Comparison of ENCODE assay signal across 22 cellular contexts in the genomic region with DNA sequence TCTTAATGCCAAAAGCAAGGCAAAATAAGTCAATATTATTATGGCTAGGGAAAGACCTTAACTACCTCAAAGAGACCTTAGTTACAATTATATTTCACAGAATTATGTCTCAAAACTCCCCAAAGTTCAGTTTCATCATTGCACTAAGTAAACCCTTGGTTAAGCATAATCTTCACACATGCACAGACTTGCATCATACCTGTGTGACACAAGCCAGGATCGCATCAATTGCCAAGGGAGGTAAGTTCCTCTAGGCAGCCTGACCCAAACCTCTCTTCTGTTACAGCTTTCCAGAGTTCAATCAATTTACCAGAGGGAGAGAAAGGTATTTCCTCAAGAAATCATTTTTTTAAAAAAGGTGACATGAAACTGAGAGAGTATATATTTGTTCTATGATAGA. TPM values are rescaled to one million over a fixed set of nuclear protein-coding genes. Genes with fewer than 3 reads are reported as not detected.
"Had no signal": no experiment of that assay in that cellular context is flagged by ENCODE, and none has a peak within 500 bp of the region (broad histone marks: within the 10 kb centered on the region; RNA-seq: fewer than 3 reads in every experiment).

No MANE protein-coding gene starts in this region.

- H3K4me3 ChIP-seq: Peyer's patch had no signal

- H3K9me3 ChIP-seq: Peyer's patch had no signal

- H3K36me3 ChIP-seq: brain microvascular endothelial cell, Peyer's patch had no signal

- H3K27me3 ChIP-seq: brain microvascular endothelial cell, Peyer's patch had no signal

- H3K27me3 Mint-ChIP-seq: activated CD4-positive, alpha-beta T cell treated with anti-CD3 and anti-CD28 coated beads, Interleukin-2, amount 10 ng/mL, durations not matched to agents 7 days and 5 days had no signal

- H3K4me1 Mint-ChIP-seq: activated CD4-positive, alpha-beta T cell treated with anti-CD3 and anti-CD28 coated beads, Interleukin-2, amount 10 ng/mL, durations not matched to agents 7 days and 5 days had no signal

- H3K4me1 ChIP-seq: Peyer's patch had no signal

- ATAC-seq: activated CD4-positive, CD25-positive, alpha-beta regulatory T cell treated with anti-CD3 and anti-CD28 coated beads, Interleukin-2, amount 50 U/mL, for 24 hours; activated naive CD4-positive, alpha-beta T cell treated with anti-CD3 and anti-CD28 coated beads, Interleukin-2, amount 50 U/mL, for 72 hours; activated T-cell treated with anti-CD3 and anti-CD28 coated beads, Interleukin-2, amount 50 U/mL, for 4 hours had no signal

- H3K27ac Mint-ChIP-seq: activated CD4-positive, alpha-beta memory T cell treated with anti-CD3 and anti-CD28 coated beads for 36 hours; activated CD4-positive, alpha-beta T cell treated with anti-CD3 and anti-CD28 coated beads, Interleukin-2, amount 10 ng/mL, durations not matched to agents 7 days and 5 days; activated naive CD4-positive, alpha-beta T cell treated with anti-CD3 and anti-CD28 coated beads, Interleukin-2, amount 50 U/mL, for 72 hours; T-helper 1 cell treated with Interleukin-12 subunit alpha and Interleukin-12 subunit beta and Interleukin-4 antibody, amounts not matched to agents 30 μg/mL and 1 μg/mL, for 36 hours had no signal

- H3K4me3 Mint-ChIP-seq: activated CD4-positive, alpha-beta memory T cell treated with anti-CD3 and anti-CD28 coated beads for 36 hours; activated CD4-positive, alpha-beta T cell treated with anti-CD3 and anti-CD28 coated beads, Interleukin-2, amount 10 ng/mL, durations not matched to agents 7 days and 5 days; activated T-cell treated with anti-CD3 and anti-CD28 coated beads, Interleukin-2, amount 50 U/mL, for 4 hours; T-helper 1 cell treated with Interleukin-12 subunit alpha and Interleukin-12 subunit beta and Interleukin-4 antibody, amounts not matched to agents 30 μg/mL and 1 μg/mL, for 36 hours had no signal

- H3K27ac ChIP-seq: brain microvascular endothelial cell, Peyer's patch had no signal

- DNase-seq: activated CD4-positive, alpha-beta memory T cell treated with anti-CD3 and anti-CD28 coated beads for 36 hours; activated CD4-positive, alpha-beta T cell treated with anti-CD3 and anti-CD28 coated beads, Interleukin-2, amount 10 ng/mL, durations not matched to agents 7 days and 5 days; activated CD8-positive, alpha-beta memory T cell treated with anti-CD3 and anti-CD28 coated beads for 24 hours; activated effector memory CD4-positive, alpha-beta T cell treated with anti-CD3 and anti-CD28 coated beads, Interleukin-2, amount 50 U/mL, for 16 hours; activated naive CD4-positive, alpha-beta T cell treated with Interleukin-2 at 50 U/mL for 16 hours; activated T-cell treated with anti-CD3 and anti-CD28 coated beads, Interleukin-2, amount 50 U/mL, for 4 hours; brain microvascular endothelial cell; caudate nucleus; MM.1S; NCI-H146; NCI-H187 treated with DMSO at 0.1 percent for 48 hours; NCI-H2081 treated with DMSO at 0.1 percent for 48 hours; NCI-H2171 treated with DMSO at 0.1 percent for 48 hours; NCI-H226; NCI-H526; NCI-H82; Peyer's patch; SHP77 treated with DMSO at 0.1 percent for 48 hours had no signal

- H3K36me3 Mint-ChIP-seq: activated CD4-positive, alpha-beta memory T cell treated with anti-CD3 and anti-CD28 coated beads for 36 hours; activated naive CD4-positive, alpha-beta T cell treated with anti-CD3 and anti-CD28 coated beads, Interleukin-2, amount 50 U/mL, for 72 hours had no signal

- H3K9me3 Mint-ChIP-seq: activated CD4-positive, alpha-beta memory T cell treated with anti-CD3 and anti-CD28 coated beads for 36 hours; activated CD4-positive, alpha-beta T cell treated with anti-CD3 and anti-CD28 coated beads, Interleukin-2, amount 10 ng/mL, durations not matched to agents 7 days and 5 days; activated naive CD4-positive, alpha-beta T cell treated with anti-CD3 and anti-CD28 coated beads, Interleukin-2, amount 50 U/mL, for 72 hours; activated T-cell treated with anti-CD3 and anti-CD28 coated beads, Interleukin-2, amount 50 U/mL, for 4 hours; T-helper 1 cell treated with Interleukin-12 subunit alpha and Interleukin-12 subunit beta and Interleukin-4 antibody, amounts not matched to agents 30 μg/mL and 1 μg/mL, for 36 hours had no signal

RNA-seq across cellular contexts. Expression of gene PRSS35, which starts 31.9 kb away (rescaled TPM):
- total RNA-seq: activated CD4-positive, alpha-beta memory T cell treated with anti-CD3 and anti-CD28 coated beads for 36 hours; activated CD4-positive, alpha-beta T cell treated with anti-CD3 and anti-CD28 coated beads, Interleukin-2, amount 10 ng/mL, durations not matched to agents 7 days and 5 days; activated naive CD4-positive, alpha-beta T cell treated with anti-CD3 and anti-CD28 coated beads, Interleukin-2, amount 50 U/mL, for 72 hours; activated T-cell treated with anti-CD3 and anti-CD28 coated beads, Interleukin-2, amount 50 U/mL, for 4 hours; NCI-H460; Peyer's patch had no signal

RNA-seq across cellular contexts. Expression of gene ME1, which starts 49.6 kb away (rescaled TPM):
- total RNA-seq: activated CD4-positive, alpha-beta T cell treated with anti-CD3 and anti-CD28 coated beads, Interleukin-2, amount 10 ng/mL, durations not matched to agents 7 days and 5 days; activated naive CD4-positive, alpha-beta T cell treated with anti-CD3 and anti-CD28 coated beads, Interleukin-2, amount 50 U/mL, for 72 hours had no signal
